Comparison of ENCODE assay signal across 9 cellular contexts in the genomic region with DNA sequence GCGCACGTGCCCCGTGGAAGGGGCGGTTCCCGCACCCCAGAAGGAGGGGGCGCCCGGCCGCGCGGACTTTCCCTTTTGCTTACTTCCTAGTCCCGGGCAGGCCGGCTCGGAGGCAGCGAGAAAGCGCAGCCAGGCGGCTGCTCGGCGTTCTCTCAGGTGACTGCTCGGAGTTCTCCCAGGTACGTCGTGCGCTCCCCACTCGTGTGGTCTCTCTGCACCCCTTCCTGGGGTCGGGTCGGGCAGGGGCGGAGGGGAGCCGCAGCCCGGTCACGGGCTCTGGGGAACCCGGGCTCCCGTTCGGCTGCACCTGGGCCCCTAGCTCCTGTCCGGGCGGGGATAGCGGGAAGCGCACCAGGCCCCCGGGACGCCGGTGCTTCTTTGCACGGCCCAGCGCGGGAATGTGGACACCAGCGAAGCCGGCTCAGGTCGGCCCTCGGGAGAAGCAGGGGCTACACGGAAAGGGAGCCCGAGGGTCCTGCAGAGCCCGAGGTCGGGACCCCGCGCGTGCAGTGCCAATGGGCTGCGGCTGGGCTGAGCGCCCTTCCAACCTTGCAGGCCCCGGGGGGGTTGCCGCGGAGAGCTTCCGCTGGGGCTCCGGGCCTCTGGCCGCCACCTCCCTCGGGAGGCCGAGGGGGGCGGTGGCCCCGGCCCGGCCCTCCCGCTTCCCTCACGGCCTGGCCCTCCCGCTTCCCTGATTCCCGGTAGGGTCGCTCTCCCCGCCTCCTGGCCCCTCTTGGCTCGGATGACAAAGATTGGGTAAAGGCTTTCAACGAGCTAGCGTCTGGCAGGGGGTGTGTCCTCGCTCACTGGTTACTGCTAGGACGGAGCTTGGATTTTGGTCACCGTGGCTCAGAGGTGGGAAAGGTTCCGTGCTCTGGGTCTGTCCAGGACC. TPM values are rescaled to one million over a fixed set of nuclear protein-coding genes. Genes with fewer than 3 reads are reported as not detected.
DNase-seq lines count a peak whose midpoint lies in the region; ATAC-seq and TF ChIP-seq lines count a peak whose summit lies in the region.
"Had no signal": no experiment of that assay in that cellular context is flagged by ENCODE, and none has a peak within 500 bp of the region (broad histone marks: within the 10 kb centered on the region; RNA-seq: fewer than 3 reads in every experiment).

A gene with protein sequence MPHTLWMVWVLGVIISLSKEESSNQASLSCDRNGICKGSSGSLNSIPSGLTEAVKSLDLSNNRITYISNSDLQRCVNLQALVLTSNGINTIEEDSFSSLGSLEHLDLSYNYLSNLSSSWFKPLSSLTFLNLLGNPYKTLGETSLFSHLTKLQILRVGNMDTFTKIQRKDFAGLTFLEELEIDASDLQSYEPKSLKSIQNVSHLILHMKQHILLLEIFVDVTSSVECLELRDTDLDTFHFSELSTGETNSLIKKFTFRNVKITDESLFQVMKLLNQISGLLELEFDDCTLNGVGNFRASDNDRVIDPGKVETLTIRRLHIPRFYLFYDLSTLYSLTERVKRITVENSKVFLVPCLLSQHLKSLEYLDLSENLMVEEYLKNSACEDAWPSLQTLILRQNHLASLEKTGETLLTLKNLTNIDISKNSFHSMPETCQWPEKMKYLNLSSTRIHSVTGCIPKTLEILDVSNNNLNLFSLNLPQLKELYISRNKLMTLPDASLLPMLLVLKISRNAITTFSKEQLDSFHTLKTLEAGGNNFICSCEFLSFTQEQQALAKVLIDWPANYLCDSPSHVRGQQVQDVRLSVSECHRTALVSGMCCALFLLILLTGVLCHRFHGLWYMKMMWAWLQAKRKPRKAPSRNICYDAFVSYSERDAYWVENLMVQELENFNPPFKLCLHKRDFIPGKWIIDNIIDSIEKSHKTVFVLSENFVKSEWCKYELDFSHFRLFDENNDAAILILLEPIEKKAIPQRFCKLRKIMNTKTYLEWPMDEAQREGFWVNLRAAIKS (plus strand): TSS at position 99 of the 892 bp plus-strand sequence. CDS start 18,628 bp downstream, outside the sequence.

- no peaks in the 10 kb centered on the region for H3K36me3 ChIP-seq in SJSA1

- intact Hi-C loops in right cardiac atrium (cut with DNase I) = no loop called here

- peaks cover 28% of the 10 kb centered on the region for H3K27me3 Mint-ChIP-seq in activated naive CD8-positive, alpha-beta T cell treated with anti-CD3 and anti-CD28 coated beads for 36 hours

- peaks cover 4% of the 10 kb centered on the region for H3K4me1 ChIP-seq in SJSA1 (replicated peaks)
- no peaks in the 10 kb centered on the region for H3K4me1 ChIP-seq in right cardiac atrium (ENCODE audit: control insufficient read depth, insufficient read depth, low read length)

- no peak within 1 kb of the TSS for H3K27ac ChIP-seq in SJSA1
- no peak within 1 kb of the TSS for H3K27ac ChIP-seq in right cardiac atrium (ENCODE audit: low read length)

- ATAC-seq in HG03039 (IDR thresholded peaks at IDR 0.05; ENCODE audit: unreplicated experiment) (peak; percentile 80), right cardiac atrium (peak; percentile 91 to 93)

- H3K4me3 Mint-ChIP-seq in activated naive CD8-positive, alpha-beta T cell treated with anti-CD3 and anti-CD28 coated beads for 36 hours = peak within 1 kb of the TSS; percentile 77

- H3K4me3 ChIP-seq in SJSA1 (peak within 1 kb of the TSS; percentile 8; the same call in 1 of the 2 replicates), right cardiac atrium (ENCODE audit: low read length) (peak within 1 kb of the TSS; percentile 67), retinal pigment epithelial cell (ENCODE audit: low read length) (peak within 1 kb of the TSS; percentile 55)

- peaks cover 9% of the 10 kb centered on the region for H3K4me1 Mint-ChIP-seq in activated naive CD8-positive, alpha-beta T cell treated with anti-CD3 and anti-CD28 coated beads for 36 hours

- TF ChIP-seq CTCF in retinal pigment epithelial cell (conservative IDR thresholded peaks at IDR 0.05; ENCODE audit: low read depth, low read length) = no peak

- DNase-seq in NCI-H2029 (lab: John Stamatoyannopoulos, UW) = peak; percentile 7
- no peak for DNase-seq in NCI-H2029 treated with DMSO at 0.1 percent for 48 hours (lab: John Stamatoyannopoulos, UW)
- DNase-seq in SJSA1 (ENCODE audit: low read depth in 1 of 2, low spot score in 2 of 2) = no peak
- peak; percentile 67 for DNase-seq in activated naive CD8-positive, alpha-beta T cell treated with anti-CD3 and anti-CD28 coated beads for 36 hours
- DNase-seq in right cardiac atrium = peak; percentile 56 to 90 (median 84)
- DNase-seq in retinal pigment epithelial cell (ENCODE audit: low read depth) = no peak
- no peak for DNase-seq in RKO (ENCODE audit: low spot score)

- H3K9me3 ChIP-seq in SJSA1 (replicated peaks) (peaks cover 5% of the 10 kb centered on the region; the same call in 1 of the 2 replicates), right cardiac atrium (ENCODE audit: control insufficient read depth, low read length) (peaks cover 2% of the 10 kb centered on the region)

- H3K27me3 ChIP-seq in SJSA1 (replicated peaks) (peaks cover 22% of the 10 kb centered on the region), right cardiac atrium (ENCODE audit: control insufficient read depth, insufficient read depth) (no peaks in the 10 kb centered on the region)

- H3K9me3 Mint-ChIP-seq in activated naive CD8-positive, alpha-beta T cell treated with anti-CD3 and anti-CD28 coated beads for 36 hours = peaks cover 15% of the 10 kb centered on the region

- no peak within 1 kb of the TSS for H3K27ac Mint-ChIP-seq in activated naive CD8-positive, alpha-beta T cell treated with anti-CD3 and anti-CD28 coated beads for 36 hours

- WGBS in right cardiac atrium = under 1% methylated on average over 79 of the region's 79 CpGs

- H3K36me3 Mint-ChIP-seq in activated naive CD8-positive, alpha-beta T cell treated with anti-CD3 and anti-CD28 coated beads for 36 hours = peaks cover 12% of the 10 kb centered on the region

RNA-seq across cellular contexts. Expression of the gene that starts here (rescaled TPM):
- total RNA-seq in SJSA1 (2014; rRNA removed; shearing (Covaris generic)) = not detected in 2 replicates
- total RNA-seq in activated naive CD8-positive, alpha-beta T cell treated with anti-CD3 and anti-CD28 coated beads for 36 hours = 1 to 10 TPM; 1.1 to 1.2 TPM
- total RNA-seq in right cardiac atrium = 10 to 100 TPM in 2 of 4 donors, 1 to 10 TPM in 2; 3.1 to 15.1 (median 10.2) TPM
- 2.0 TPM for polyA plus RNA-seq in right cardiac atrium
- total RNA-seq: Daoy had no signal

Comparison
In these comparisons a context has a peak if more than half of its experiments do, and no peak if none do; other contexts are left out.
1. DNase-seq: peak in NCI-H2029 (single experiment), activated naive CD8-positive, alpha-beta T cell treated with anti-CD3 and anti-CD28 coated beads for 36 hours (single experiment) and right cardiac atrium (3 of 3); none in NCI-H2029 treated with DMSO at 0.1 percent for 48 hours (single experiment), SJSA1 (0 of 2), retinal pigment epithelial cell (single experiment) and RKO (single experiment).
2. H3K4me3 ChIP-seq: peak in every context shown above with its lines; median percentile 67 in right cardiac atrium; 55 in retinal pigment epithelial cell; 8 in SJSA1.